In the genomic region with DNA sequence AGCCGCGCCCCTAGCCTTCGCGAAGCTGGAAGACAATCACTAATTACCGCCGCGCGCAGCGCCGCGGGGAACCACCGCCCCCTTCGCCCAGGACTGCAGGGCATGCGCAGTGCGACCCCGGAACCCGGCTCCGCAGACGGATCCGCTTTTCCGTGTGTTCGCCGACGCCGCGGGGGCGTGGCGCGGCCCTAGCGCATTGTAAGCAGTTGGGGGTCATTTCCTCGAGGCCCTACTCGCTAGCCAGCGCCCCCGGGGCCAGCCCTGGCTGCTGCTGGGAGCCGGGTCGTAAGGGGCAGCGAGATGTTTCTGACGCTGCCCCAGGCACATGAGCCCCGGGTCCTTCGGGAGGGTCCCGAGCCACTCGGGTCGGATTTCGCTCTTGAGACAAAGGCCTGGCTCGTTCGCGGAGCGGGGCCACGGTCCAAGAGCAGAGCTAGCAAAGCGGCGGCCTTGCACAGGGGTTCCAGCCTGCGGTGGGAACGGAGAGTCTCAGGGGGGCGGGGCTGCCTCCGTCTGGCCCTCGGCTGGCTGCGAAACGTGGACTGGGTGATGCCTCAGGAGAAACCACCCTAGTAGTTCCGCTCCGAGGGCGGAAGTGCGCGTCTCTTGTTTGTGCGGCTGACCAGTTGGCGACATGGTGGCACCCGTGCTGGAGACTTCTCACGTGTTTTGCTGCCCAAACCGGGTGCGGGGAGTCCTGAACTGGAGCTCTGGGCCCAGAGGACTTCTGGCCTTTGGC, we compare ENCODE assay signal across 1 cellular context.
TF ChIP-seq lines count a peak whose summit lies in the region.

A gene with protein sequence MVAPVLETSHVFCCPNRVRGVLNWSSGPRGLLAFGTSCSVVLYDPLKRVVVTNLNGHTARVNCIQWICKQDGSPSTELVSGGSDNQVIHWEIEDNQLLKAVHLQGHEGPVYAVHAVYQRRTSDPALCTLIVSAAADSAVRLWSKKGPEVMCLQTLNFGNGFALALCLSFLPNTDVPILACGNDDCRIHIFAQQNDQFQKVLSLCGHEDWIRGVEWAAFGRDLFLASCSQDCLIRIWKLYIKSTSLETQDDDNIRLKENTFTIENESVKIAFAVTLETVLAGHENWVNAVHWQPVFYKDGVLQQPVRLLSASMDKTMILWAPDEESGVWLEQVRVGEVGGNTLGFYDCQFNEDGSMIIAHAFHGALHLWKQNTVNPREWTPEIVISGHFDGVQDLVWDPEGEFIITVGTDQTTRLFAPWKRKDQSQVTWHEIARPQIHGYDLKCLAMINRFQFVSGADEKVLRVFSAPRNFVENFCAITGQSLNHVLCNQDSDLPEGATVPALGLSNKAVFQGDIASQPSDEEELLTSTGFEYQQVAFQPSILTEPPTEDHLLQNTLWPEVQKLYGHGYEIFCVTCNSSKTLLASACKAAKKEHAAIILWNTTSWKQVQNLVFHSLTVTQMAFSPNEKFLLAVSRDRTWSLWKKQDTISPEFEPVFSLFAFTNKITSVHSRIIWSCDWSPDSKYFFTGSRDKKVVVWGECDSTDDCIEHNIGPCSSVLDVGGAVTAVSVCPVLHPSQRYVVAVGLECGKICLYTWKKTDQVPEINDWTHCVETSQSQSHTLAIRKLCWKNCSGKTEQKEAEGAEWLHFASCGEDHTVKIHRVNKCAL (plus strand): TSS at position 600 of the 739 bp plus-strand sequence. CDS start 35 bp downstream, at position 635.
A gene with protein sequence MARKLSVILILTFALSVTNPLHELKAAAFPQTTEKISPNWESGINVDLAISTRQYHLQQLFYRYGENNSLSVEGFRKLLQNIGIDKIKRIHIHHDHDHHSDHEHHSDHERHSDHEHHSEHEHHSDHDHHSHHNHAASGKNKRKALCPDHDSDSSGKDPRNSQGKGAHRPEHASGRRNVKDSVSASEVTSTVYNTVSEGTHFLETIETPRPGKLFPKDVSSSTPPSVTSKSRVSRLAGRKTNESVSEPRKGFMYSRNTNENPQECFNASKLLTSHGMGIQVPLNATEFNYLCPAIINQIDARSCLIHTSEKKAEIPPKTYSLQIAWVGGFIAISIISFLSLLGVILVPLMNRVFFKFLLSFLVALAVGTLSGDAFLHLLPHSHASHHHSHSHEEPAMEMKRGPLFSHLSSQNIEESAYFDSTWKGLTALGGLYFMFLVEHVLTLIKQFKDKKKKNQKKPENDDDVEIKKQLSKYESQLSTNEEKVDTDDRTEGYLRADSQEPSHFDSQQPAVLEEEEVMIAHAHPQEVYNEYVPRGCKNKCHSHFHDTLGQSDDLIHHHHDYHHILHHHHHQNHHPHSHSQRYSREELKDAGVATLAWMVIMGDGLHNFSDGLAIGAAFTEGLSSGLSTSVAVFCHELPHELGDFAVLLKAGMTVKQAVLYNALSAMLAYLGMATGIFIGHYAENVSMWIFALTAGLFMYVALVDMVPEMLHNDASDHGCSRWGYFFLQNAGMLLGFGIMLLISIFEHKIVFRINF (minus strand): TSS at position 41 of the 739 bp plus-strand sequence. CDS start 2,333 bp downstream, outside the sequence.

TF ChIP-seq in HepG2, 621 proteins besides CTCF, POLR2A, EP300 and RAD21 (continued from another document and continues in another):
- TF ChIP-seq ZMAT5 (CRISPR knock-in tag; IDR thresholded peaks at IDR 0.05; ENCODE audit: borderline replicate concordance, low read depth), result no peak
- peak; percentile 79 for TF ChIP-seq HNRNPLL (IDR thresholded peaks at IDR 0.05; ENCODE audit: low read depth, low read length, poor library complexity, severe bottlenecking)
- TF ChIP-seq EED (CRISPR knock-in tag; IDR thresholded peaks at IDR 0.05), result no peak
- TF ChIP-seq ZKSCAN5 (CRISPR knock-in tag; IDR thresholded peaks at IDR 0.05), result no peak
- TF ChIP-seq NONO (IDR thresholded peaks at IDR 0.05), result no peak
- peak; percentile 75; the same call in 1 of the 2 replicates for TF ChIP-seq NONO (CRISPR knock-in tag; conservative IDR thresholded peaks at IDR 0.05)
- peak; percentile 94 for TF ChIP-seq ZNF547 (CRISPR knock-in tag; IDR thresholded peaks at IDR 0.05)
- TF ChIP-seq, protein P1, sequence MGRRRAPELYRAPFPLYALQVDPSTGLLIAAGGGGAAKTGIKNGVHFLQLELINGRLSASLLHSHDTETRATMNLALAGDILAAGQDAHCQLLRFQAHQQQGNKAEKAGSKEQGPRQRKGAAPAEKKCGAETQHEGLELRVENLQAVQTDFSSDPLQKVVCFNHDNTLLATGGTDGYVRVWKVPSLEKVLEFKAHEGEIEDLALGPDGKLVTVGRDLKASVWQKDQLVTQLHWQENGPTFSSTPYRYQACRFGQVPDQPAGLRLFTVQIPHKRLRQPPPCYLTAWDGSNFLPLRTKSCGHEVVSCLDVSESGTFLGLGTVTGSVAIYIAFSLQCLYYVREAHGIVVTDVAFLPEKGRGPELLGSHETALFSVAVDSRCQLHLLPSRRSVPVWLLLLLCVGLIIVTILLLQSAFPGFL (CRISPR knock-in tag; IDR thresholded peaks at IDR 0.05), result no peak
- peak; percentile 76 for TF ChIP-seq ZNF572 (CRISPR knock-in tag; IDR thresholded peaks at IDR 0.05)
- no peak for TF ChIP-seq PAF1 (CRISPR knock-in tag; IDR thresholded peaks at IDR 0.05)
- no peak for TF ChIP-seq ATM (IDR thresholded peaks at IDR 0.05; ENCODE audit: borderline replicate concordance)
- TF ChIP-seq MAFK (conservative IDR thresholded peaks at IDR 0.05 in 1 of 2, IDR thresholded peaks at IDR 0.05 in 1 of 2; ENCODE audit: low read length in 2 of 2), result no peak
- TF ChIP-seq ARHGAP35 (CRISPR knock-in tag; IDR thresholded peaks at IDR 0.05; ENCODE audit: borderline replicate concordance), result 0 out of 2 replicates have a peak, but pooled peaks have one; percentile 55
- TF ChIP-seq ZSCAN25 (CRISPR knock-in tag; IDR thresholded peaks at IDR 0.05), result no peak; the same call in 1 of the 2 replicates
- peak; percentile 87 for TF ChIP-seq YY1 (IDR thresholded peaks at IDR 0.05; ENCODE audit: insufficient read depth, insufficient replicate concordance, low read depth, low read length)
- peak; percentile 50 for TF ChIP-seq ARID5B (CRISPR knock-in tag; IDR thresholded peaks at IDR 0.05)
- TF ChIP-seq, protein P2, sequence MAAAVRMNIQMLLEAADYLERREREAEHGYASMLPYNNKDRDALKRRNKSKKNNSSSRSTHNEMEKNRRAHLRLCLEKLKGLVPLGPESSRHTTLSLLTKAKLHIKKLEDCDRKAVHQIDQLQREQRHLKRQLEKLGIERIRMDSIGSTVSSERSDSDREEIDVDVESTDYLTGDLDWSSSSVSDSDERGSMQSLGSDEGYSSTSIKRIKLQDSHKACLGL (CRISPR knock-in tag; IDR thresholded peaks at IDR 0.05), result peak; percentile 95
- peak; percentile 65; the same call in 1 of the 2 replicates for TF ChIP-seq ZNF430 (CRISPR knock-in tag; IDR thresholded peaks at IDR 0.05)
- TF ChIP-seq BORCS8-MEF2B (CRISPR knock-in tag; IDR thresholded peaks at IDR 0.05), result no peak
- TF ChIP-seq NFYC (CRISPR knock-in tag; IDR thresholded peaks at IDR 0.05), result 0 out of 2 replicates have a peak, but pooled peaks have one; percentile 50
- TF ChIP-seq EHMT2 (IDR thresholded peaks at IDR 0.05; ENCODE audit: borderline replicate concordance, low read depth, low read length), result no peak
- TF ChIP-seq RARA (CRISPR knock-in tag; IDR thresholded peaks at IDR 0.05), result peak; percentile 7; the same call in 1 of the 2 replicates
- no peak for TF ChIP-seq CHCHD3 (CRISPR knock-in tag; IDR thresholded peaks at IDR 0.05)
- peak; percentile 47; the same call in 1 of the 2 replicates for TF ChIP-seq POGZ (CRISPR knock-in tag; IDR thresholded peaks at IDR 0.05)
- TF ChIP-seq, protein P3, sequence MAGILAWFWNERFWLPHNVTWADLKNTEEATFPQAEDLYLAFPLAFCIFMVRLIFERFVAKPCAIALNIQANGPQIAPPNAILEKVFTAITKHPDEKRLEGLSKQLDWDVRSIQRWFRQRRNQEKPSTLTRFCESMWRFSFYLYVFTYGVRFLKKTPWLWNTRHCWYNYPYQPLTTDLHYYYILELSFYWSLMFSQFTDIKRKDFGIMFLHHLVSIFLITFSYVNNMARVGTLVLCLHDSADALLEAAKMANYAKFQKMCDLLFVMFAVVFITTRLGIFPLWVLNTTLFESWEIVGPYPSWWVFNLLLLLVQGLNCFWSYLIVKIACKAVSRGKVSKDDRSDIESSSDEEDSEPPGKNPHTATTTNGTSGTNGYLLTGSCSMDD (CRISPR knock-in tag; IDR thresholded peaks at IDR 0.05), result 0 out of 2 replicates have a peak, but pooled peaks have one; percentile 19
- no peak for TF ChIP-seq PCBP2 (optimal IDR thresholded peaks at IDR 0.05; ENCODE audit: low read depth, low read length, poor library complexity, severe bottlenecking)
- TF ChIP-seq SMYD3 (CRISPR knock-in tag; IDR thresholded peaks at IDR 0.05), result peak; percentile 72
- TF ChIP-seq ZBTB44 (CRISPR knock-in tag; IDR thresholded peaks at IDR 0.05), result peak; percentile 49; the same call in 1 of the 2 replicates
- no peak; the same call in none of the 2 replicates for TF ChIP-seq KDM3A (CRISPR knock-in tag; IDR thresholded peaks at IDR 0.05; ENCODE audit: low read depth)
- no peak for TF ChIP-seq NFIB (CRISPR knock-in tag; IDR thresholded peaks at IDR 0.05; ENCODE audit: borderline replicate concordance)
- TF ChIP-seq, protein P4, sequence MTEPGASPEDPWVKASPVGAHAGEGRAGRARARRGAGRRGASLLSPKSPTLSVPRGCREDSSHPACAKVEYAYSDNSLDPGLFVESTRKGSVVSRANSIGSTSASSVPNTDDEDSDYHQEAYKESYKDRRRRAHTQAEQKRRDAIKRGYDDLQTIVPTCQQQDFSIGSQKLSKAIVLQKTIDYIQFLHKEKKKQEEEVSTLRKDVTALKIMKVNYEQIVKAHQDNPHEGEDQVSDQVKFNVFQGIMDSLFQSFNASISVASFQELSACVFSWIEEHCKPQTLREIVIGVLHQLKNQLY (CRISPR knock-in tag; IDR thresholded peaks at IDR 0.05), result 0 out of 2 replicates have a peak, but pooled peaks have one; percentile 39
- TF ChIP-seq KMT2A (CRISPR knock-in tag; IDR thresholded peaks at IDR 0.05), result peak; percentile 81
- peak; percentile 94 for TF ChIP-seq ASH2L (IDR thresholded peaks at IDR 0.05; ENCODE audit: insufficient read length, low read depth, low read length)
- no peak for TF ChIP-seq MATR3 (CRISPR knock-in tag; IDR thresholded peaks at IDR 0.05)
- TF ChIP-seq, protein P5, sequence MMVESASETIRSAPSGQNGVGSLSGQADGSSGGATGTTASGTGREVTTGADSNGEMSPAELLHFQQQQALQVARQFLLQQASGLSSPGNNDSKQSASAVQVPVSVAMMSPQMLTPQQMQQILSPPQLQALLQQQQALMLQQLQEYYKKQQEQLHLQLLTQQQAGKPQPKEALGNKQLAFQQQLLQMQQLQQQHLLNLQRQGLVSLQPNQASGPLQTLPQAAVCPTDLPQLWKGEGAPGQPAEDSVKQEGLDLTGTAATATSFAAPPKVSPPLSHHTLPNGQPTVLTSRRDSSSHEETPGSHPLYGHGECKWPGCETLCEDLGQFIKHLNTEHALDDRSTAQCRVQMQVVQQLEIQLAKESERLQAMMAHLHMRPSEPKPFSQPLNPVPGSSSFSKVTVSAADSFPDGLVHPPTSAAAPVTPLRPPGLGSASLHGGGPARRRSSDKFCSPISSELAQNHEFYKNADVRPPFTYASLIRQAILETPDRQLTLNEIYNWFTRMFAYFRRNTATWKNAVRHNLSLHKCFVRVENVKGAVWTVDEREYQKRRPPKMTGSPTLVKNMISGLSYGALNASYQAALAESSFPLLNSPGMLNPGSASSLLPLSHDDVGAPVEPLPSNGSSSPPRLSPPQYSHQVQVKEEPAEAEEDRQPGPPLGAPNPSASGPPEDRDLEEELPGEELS (CRISPR knock-in tag; IDR thresholded peaks at IDR 0.05), result peak; percentile 49; the same call in 1 of the 2 replicates
- no peak; the same call in 1 of the 2 replicates for TF ChIP-seq SALL2 (CRISPR knock-in tag; IDR thresholded peaks at IDR 0.05)
- TF ChIP-seq PHF21A (CRISPR knock-in tag; IDR thresholded peaks at IDR 0.05), result peak; percentile 84
- peak; percentile 32 for TF ChIP-seq ZMYM3 (CRISPR knock-in tag; IDR thresholded peaks at IDR 0.05)
- no peak for TF ChIP-seq ZNF557 (CRISPR knock-in tag; IDR thresholded peaks at IDR 0.05)
